ENCODE assay signal across 27 cellular contexts in the genomic region with DNA sequence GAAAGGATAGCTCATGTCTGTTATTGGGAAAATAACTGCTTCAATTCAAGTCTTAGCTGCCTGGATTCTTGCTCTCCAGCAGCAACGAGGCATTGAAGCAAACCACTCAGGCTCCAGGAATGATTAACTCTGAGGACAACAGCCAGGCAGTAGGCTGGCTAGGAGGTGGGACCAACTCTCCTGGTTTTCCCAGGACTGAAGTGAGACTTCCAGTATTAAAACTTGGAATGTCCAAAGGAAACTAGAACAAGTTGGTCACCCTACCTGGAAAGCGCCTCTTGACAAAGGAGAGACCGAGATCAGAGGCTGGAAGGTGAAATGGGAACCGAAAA.
A peak's percentile ranks its signal among the peaks of the same experiment; 100 is the strongest.
DNase-seq lines count a peak whose midpoint lies in the region; ATAC-seq and TF ChIP-seq lines count a peak whose summit lies in the region.
"Had no signal": no experiment of that assay in that cellular context is flagged by ENCODE, and none has a peak within 500 bp of the region (broad histone marks: within the 10 kb centered on the region; RNA-seq: fewer than 3 reads in every experiment).

No MANE protein-coding gene starts in this region.

- H3K27ac Mint-ChIP-seq in nephron = peak overlapping the region in 2 of 3 experiments; percentile 2 to 61
- H3K27ac Mint-ChIP-seq: CD4-positive, alpha-beta T cell had no signal

- TF ChIP-seq CTCF in epithelial cell of proximal tubule (conservative IDR thresholded peaks at IDR 0.05; ENCODE audit: low read depth, low read length) = no peak
- TF ChIP-seq CTCF in nephron (IDR thresholded peaks at IDR 0.05; ENCODE audit: unreplicated experiment in 3 of 3) = no peak

- H3K4me3 Mint-ChIP-seq in nephron = no peak overlapping the region
- H3K4me3 Mint-ChIP-seq: CD4-positive, alpha-beta T cell had no signal

- DNase-seq in ACHN (peak; percentile 79), epithelial cell of proximal tubule (ENCODE audit: low read depth) (peak; percentile 63), left kidney (ENCODE audit: low read depth, low spot score) (peak; percentile 74), NOMO-1 (lab: John Stamatoyannopoulos, UW; ENCODE audit: unreplicated experiment in 2 of 2) (no peak), Ammon's horn (ENCODE audit: low spot score) (no peak), DMS 273 (lab: John Stamatoyannopoulos, UW; ENCODE audit: unreplicated experiment) (no peak)
- DNase-seq: CD4-positive, alpha-beta T cell; DMS 273 treated with DMSO at 0.1 percent for 48 hours; DMS79; EL; GDM1; HCEC 1CT; Kasumi-1; NCI-H1092 treated with DMSO at 0.1 percent for 48 hours; NCI-H1930; NCI-H2107; NCI-H524 treated with DMSO at 0.1 percent for 48 hours; NCI-H774; PC-3; SJCRH30 had no signal

- H3K4me3 ChIP-seq in epithelial cell of proximal tubule (ENCODE audit: low read depth, low read length) = no peak overlapping the region
- H3K4me3 ChIP-seq: BLaER1 treated with 17β-estradiol and CSF1 and Interleukin-3, amounts not matched to agents 10 nM and 100 nM; GM12878; K562; SJCRH30 had no signal

- in situ Hi-C loops in ACHN (cut with HindIII; ENCODE audit: low pct_ligation_motif_present, low pct_unique_long_range_greater_than_20kb, low sequenced_read_pairs) = no loop called here

- H3K36me3 Mint-ChIP-seq in nephron (ENCODE audit: low read depth) = no peaks in the 10 kb centered on the region

- peaks cover 5% of the 10 kb centered on the region for H3K4me1 Mint-ChIP-seq in nephron

- H3K27me3 Mint-ChIP-seq in nephron (ENCODE audit: low read depth) = peaks cover 28% of the 10 kb centered on the region

- no peak for ATAC-seq in HG03097 (IDR thresholded peaks at IDR 0.05; ENCODE audit: low FRiP score, unreplicated experiment)
- ATAC-seq: GM12878, K562, PC-3, Right ventricle myocardium inferior, SK-N-SH treated with all-trans-retinoic acid at 6 μM for 48 hours had no signal

- H3K9me3 Mint-ChIP-seq in nephron = no peaks in the 10 kb centered on the region
- H3K9me3 Mint-ChIP-seq: CD4-positive, alpha-beta T cell had no signal

Comparison
In these comparisons a context has a peak if more than half of its experiments do, and no peak if none do; other contexts are left out.
1. DNase-seq: peak in ACHN (single experiment), epithelial cell of proximal tubule (single experiment) and left kidney (single experiment); none in NOMO-1 (0 of 2), Ammon's horn (single experiment) and DMS 273 (single experiment).